Comparison of ENCODE assay signal across 1 cellular context in the genomic region with DNA sequence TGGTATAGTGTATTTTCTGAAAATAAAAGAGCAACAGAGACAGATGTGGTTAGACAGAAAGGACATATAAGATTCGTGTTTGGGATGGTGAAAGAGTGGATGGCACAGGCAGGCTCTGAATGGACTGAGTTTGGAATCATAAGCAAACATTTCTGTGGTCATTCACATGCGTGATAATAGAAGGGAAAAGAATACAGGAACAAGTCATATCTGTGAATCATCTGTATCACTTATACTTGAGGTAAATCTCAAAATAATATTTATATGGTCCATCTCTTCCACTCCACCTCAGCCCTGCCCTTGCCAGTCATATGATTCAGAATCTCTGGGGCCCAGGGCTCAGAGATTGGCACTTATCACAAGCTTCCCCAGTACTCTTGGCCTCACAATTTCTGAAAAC.
TF ChIP-seq lines count a peak whose summit lies in the region.

No MANE protein-coding gene starts in this region.

TF ChIP-seq in HCT116, 20 proteins besides CTCF, POLR2A, EP300 and RAD21 (continued from another document):
- TF ChIP-seq, protein P1, sequence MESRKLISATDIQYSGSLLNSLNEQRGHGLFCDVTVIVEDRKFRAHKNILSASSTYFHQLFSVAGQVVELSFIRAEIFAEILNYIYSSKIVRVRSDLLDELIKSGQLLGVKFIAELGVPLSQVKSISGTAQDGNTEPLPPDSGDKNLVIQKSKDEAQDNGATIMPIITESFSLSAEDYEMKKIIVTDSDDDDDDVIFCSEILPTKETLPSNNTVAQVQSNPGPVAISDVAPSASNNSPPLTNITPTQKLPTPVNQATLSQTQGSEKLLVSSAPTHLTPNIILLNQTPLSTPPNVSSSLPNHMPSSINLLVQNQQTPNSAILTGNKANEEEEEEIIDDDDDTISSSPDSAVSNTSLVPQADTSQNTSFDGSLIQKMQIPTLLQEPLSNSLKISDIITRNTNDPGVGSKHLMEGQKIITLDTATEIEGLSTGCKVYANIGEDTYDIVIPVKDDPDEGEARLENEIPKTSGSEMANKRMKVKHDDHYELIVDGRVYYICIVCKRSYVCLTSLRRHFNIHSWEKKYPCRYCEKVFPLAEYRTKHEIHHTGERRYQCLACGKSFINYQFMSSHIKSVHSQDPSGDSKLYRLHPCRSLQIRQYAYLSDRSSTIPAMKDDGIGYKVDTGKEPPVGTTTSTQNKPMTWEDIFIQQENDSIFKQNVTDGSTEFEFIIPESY (IDR thresholded peaks at IDR 0.05; ENCODE audit: extremely low read depth, insufficient replicate concordance, low read length): no peak
- TF ChIP-seq FOSL1 (IDR thresholded peaks at IDR 0.05; ENCODE audit: low read depth) (no peak), SP1 (IDR thresholded peaks at IDR 0.05; ENCODE audit: low read depth) (no peak), EZH2phosphoT487 (IDR thresholded peaks at IDR 0.05; ENCODE audit: borderline replicate concordance) (no peak)
